In genomic region chr6:142946181-142946923, GRCh38 we compare ENCODE assay signal across 8 cellular contexts.
A peak's percentile ranks its signal among the peaks of the same experiment; 100 is the strongest.
DNase-seq lines count a peak whose midpoint lies in the region; ATAC-seq lines count a peak whose summit lies in the region.

No MANE protein-coding gene starts in this region.

- DNase-seq in AG08396 (ENCODE audit: low spot score): peak; percentile 95
- DNase-seq in NCI-H748 (lab: John Stamatoyannopoulos, UW; ENCODE audit: unreplicated experiment): peak; percentile 95
- DNase-seq in activated CD8-positive, alpha-beta memory T cell treated with anti-CD3 and anti-CD28 coated beads for 48 hours (ENCODE audit: low read depth in 2 of 3, low spot score in 2 of 3): peak; percentile 67 to 78 (median 71)
- DNase-seq in effector CD8-positive, alpha-beta T cell (lab: John Stamatoyannopoulos, UW): peak; percentile 87
- peak; percentile 98 for DNase-seq in medulla oblongata (ENCODE audit: extremely low spot score)
- DNase-seq in stimulated activated CD4-positive, alpha-beta T cell treated with anti-CD3 and anti-CD28 coated beads, TNF-alpha, amount 100 ng/mL, for 24 hours (ENCODE audit: low read depth in 3 of 3): peak; percentile 78 to 91 (median 85)

- ATAC-seq in GM19035 (IDR thresholded peaks at IDR 0.05; ENCODE audit: unreplicated experiment): peak; percentile 25
- ATAC-seq in HG03439 (IDR thresholded peaks at IDR 0.05; ENCODE audit: unreplicated experiment): peak; percentile 24

Comparison
In these comparisons a context has a peak if more than half of its experiments do, and no peak if none do; other contexts are left out.
1. Peak in every context shown above with its lines: DNase-seq and ATAC-seq.